In genomic region chr13:45466359-45466758, GRCh38 we compare ENCODE assay signal across 8 cellular contexts. TPM values are rescaled to one million over a fixed set of nuclear protein-coding genes. Genes with fewer than 3 reads are reported as not detected.
DNase-seq lines count a peak whose midpoint lies in the region; ATAC-seq and TF ChIP-seq lines count a peak whose summit lies in the region.

No MANE protein-coding gene starts in this region.

- no peak overlapping the region for H2AFZ ChIP-seq in HCT116 (ENCODE audit: low read depth, low read length, poor library complexity, severe bottlenecking)

- peaks cover 64% of the 10 kb centered on the region for H3K79me2 ChIP-seq in HCT116 (ENCODE audit: insufficient read depth, low read length)

- H3K27me3 ChIP-seq in A673 (replicated peaks; ENCODE audit: insufficient read depth, low read depth, low read length, poor library complexity): no peaks in the 10 kb centered on the region
- H3K27me3 ChIP-seq in HCT116 (ENCODE audit: insufficient read depth, low read length): no peaks in the 10 kb centered on the region
- no peaks in the 10 kb centered on the region for H3K27me3 ChIP-seq in adipocyte (replicated peaks; ENCODE audit: control insufficient read depth, insufficient read depth, low read length)

- H3K9me3 ChIP-seq in A673 (ENCODE audit: low read depth, low read length, poor library complexity, severe bottlenecking) (no peaks in the 10 kb centered on the region), HCT116 (ENCODE audit: control insufficient read depth in 1 of 2, insufficient read depth in 1 of 2, low read depth in 1 of 2, low read length in 2 of 2) (no peaks in the 10 kb centered on the region), adipocyte (ENCODE audit: control insufficient read depth, low read length) (no peaks in the 10 kb centered on the region), mesodermal cell (ENCODE audit: control insufficient read depth, low read length) (no peaks in the 10 kb centered on the region)

- H3K4me1 ChIP-seq in A673 (ENCODE audit: insufficient read depth, low read length, poor library complexity, severe bottlenecking) (peaks cover 27% of the 10 kb centered on the region), HCT116 (ENCODE audit: control insufficient read depth in 1 of 2, insufficient read depth in 2 of 2, low read length in 2 of 2) (peaks cover 10 to 13% of the 10 kb centered on the region in 2 experiments), adipocyte (ENCODE audit: control insufficient read depth, insufficient read depth, low read length) (peaks cover 30% of the 10 kb centered on the region), mesodermal cell (ENCODE audit: control insufficient read depth, insufficient read depth, low read length, poor library complexity, severe bottlenecking) (peaks cover 3% of the 10 kb centered on the region)

- no peak for TF ChIP-seq RAD21 in HCT116 (IDR thresholded peaks at IDR 0.05; ENCODE audit: low read depth)

- H3K36me3 ChIP-seq in A673 (ENCODE audit: insufficient read depth, low read length, poor library complexity, severe bottlenecking) (no peaks in the 10 kb centered on the region), HCT116 (ENCODE audit: control insufficient read depth in 1 of 2, insufficient read depth in 2 of 2, low read length in 2 of 2) (no peaks in the 10 kb centered on the region), adipocyte (ENCODE audit: control insufficient read depth, insufficient read depth, low read length, severe bottlenecking) (no peaks in the 10 kb centered on the region), mesodermal cell (ENCODE audit: control insufficient read depth, insufficient read depth, low read length) (peaks cover 23% of the 10 kb centered on the region)

- H3K4me3 ChIP-seq in A673 (ENCODE audit: low read depth, low read length, poor library complexity, severe bottlenecking) (peak overlapping the region; percentile 80), HCT116 (replicated peaks in 1 of 2; ENCODE audit: low read depth in 1 of 2, low read length in 2 of 2) (peak overlapping the region in 1 of 2 experiments; percentile 97; a peak in 2 of 4 replicates), adipocyte (ENCODE audit: low read length) (peak overlapping the region; percentile 98), mesodermal cell (ENCODE audit: extremely low read depth, insufficient read depth, low read length, poor library complexity, severe bottlenecking) (peak overlapping the region; percentile 79)

- POLR2A ChIA-PET in A673 (lab: Charles Lee; ENCODE audit: low non-redundant PET): no interaction called here
- POLR2A ChIA-PET in HCT116 (lab: Charles Lee): no interaction called here

- H3K27ac ChIP-seq in A673 (ENCODE audit: low read depth, low read length, poor library complexity, severe bottlenecking) (no peak overlapping the region), HCT116 (ENCODE audit: low read depth, low read length) (no peak overlapping the region), mesodermal cell (ENCODE audit: low read depth, low read length, severe bottlenecking) (no peak overlapping the region), caudate nucleus (ENCODE audit: low read depth, low read length) (no peak overlapping the region)

- intact Hi-C loops in A673 (cut with micrococcal nuclease; ENCODE audit: unreplicated experiment) (no loop called here), HCT116 (cut with micrococcal nuclease) (no loop called here)

- BruUV-seq in A673 (replicated peaks; lab: Mats Ljungman, UMichigan): TSS peak; percentile 38
- no TSS peak for BruUV-seq in HCT116 (replicated peaks; lab: Mats Ljungman, UMichigan)

- TF ChIP-seq CTCF in A673 (conservative IDR thresholded peaks at IDR 0.05; ENCODE audit: low read depth, low read length) (no peak), HCT116 (IDR thresholded peaks at IDR 0.05 in 2 of 3, conservative IDR thresholded peaks at IDR 0.05 in 1 of 3; ENCODE audit: borderline replicate concordance in 1 of 3, insufficient read depth in 1 of 3, low read depth in 2 of 3, low read length in 2 of 3) (no peak)

- CTCF ChIA-PET in A673 (lab: Charles Lee): no interaction called here
- CTCF ChIA-PET in HCT116 (lab: Charles Lee): no interaction called here

- ATAC-seq in HCT116: no peak

- H3K9me2 ChIP-seq in HCT116 (ENCODE audit: insufficient read depth): no peaks in the 10 kb centered on the region

- TF ChIP-seq POLR2A in HCT116 (IDR thresholded peaks at IDR 0.05; ENCODE audit: borderline replicate concordance, extremely low read depth, insufficient read depth, insufficient read length): no peak

- H4K20me1 ChIP-seq in HCT116 (ENCODE audit: insufficient read depth): no peaks in the 10 kb centered on the region

- DNase-seq in A673 (ENCODE audit: low spot score): no peak
- no peak for DNase-seq in HCT116 (ENCODE audit: low read depth, low spot score)
- no peak for DNase-seq in adipocyte (ENCODE audit: low read depth)
- no peak for DNase-seq in GOT3 (lab: John Stamatoyannopoulos, UW)
- no peak for DNase-seq in caudate nucleus (lab: John Stamatoyannopoulos, UW)
- no peak for DNase-seq in NCI-H128 (lab: John Stamatoyannopoulos, UW; ENCODE audit: unreplicated experiment)
- no peak for DNase-seq in NK-92 treated with Interleukin-12 subunit alpha and Interleukin-12 subunit beta, amount 100 ng/mL, for 24 hours (lab: John Stamatoyannopoulos, UW)

- H3K9ac ChIP-seq in HCT116 (ENCODE audit: low read length) (no peak overlapping the region), adipocyte (ENCODE audit: low read length) (peak overlapping the region; percentile 98)

- 88% methylated on average over 1 of the region's 4 CpGs; no CpG with 5 or more reads in 1 of the 2 experiments for WGBS in mesodermal cell (ENCODE audit: insufficient coverage in 2 of 2), 2 experiments

- H3K4me2 ChIP-seq in HCT116 (ENCODE audit: low read length): peak overlapping the region; percentile 95

- RAD21 ChIA-PET in HCT116 (lab: Charles Lee; ENCODE audit: low non-redundant PET in 1 of 2, low total read pairs in 2 of 2, uncharacterized antibody in 2 of 2, unreplicated experiment in 2 of 2): no interaction called here

TF ChIP-seq in HCT116, 20 proteins besides CTCF, POLR2A, EP300 and RAD21 (continues in another document):
- no peak for TF ChIP-seq POLR2AphosphoS5 (IDR thresholded peaks at IDR 0.05; ENCODE audit: low read depth, low read length)
- TF ChIP-seq EZH2phosphoT487 (IDR thresholded peaks at IDR 0.05; ENCODE audit: borderline replicate concordance): no peak
- TF ChIP-seq EZH2 (IDR thresholded peaks at IDR 0.05): no peak
- no peak for TF ChIP-seq ZFX (IDR thresholded peaks at IDR 0.05)
- TF ChIP-seq TCF7L2 (IDR thresholded peaks at IDR 0.05; ENCODE audit: borderline replicate concordance, extremely low read depth, insufficient read depth, insufficient read length): no peak
- no peak for TF ChIP-seq JUND (IDR thresholded peaks at IDR 0.05)
- no peak for TF ChIP-seq FOSL1 (IDR thresholded peaks at IDR 0.05; ENCODE audit: low read depth)
- TF ChIP-seq SRF (IDR thresholded peaks at IDR 0.05; ENCODE audit: low read depth): no peak
- no peak for TF ChIP-seq REST (IDR thresholded peaks at IDR 0.05; ENCODE audit: low read depth)
- TF ChIP-seq YY1 (IDR thresholded peaks at IDR 0.05; ENCODE audit: extremely low read depth, insufficient replicate concordance, low read depth, low read length): no peak
- TF ChIP-seq ZBTB33 (IDR thresholded peaks at IDR 0.05; ENCODE audit: extremely low read depth, insufficient replicate concordance, low read length): no peak
- no peak for TF ChIP-seq EGR1 (IDR thresholded peaks at IDR 0.05; ENCODE audit: low read depth)

RNA-seq across cellular contexts. Expression of gene COG3, which starts 1.6 kb away (rescaled TPM):
- total RNA-seq in A673 (2021): 20.3 and 24.3 TPM in 2 replicates
- total RNA-seq in HCT116 (2021; ENCODE audit: unreplicated experiment): 17.6 TPM
- polyA plus RNA-seq in HCT116 (2012): 22.5 and 24.1 TPM in 2 replicates
- 23.1 TPM for polyA plus RNA-seq in mesodermal cell (2013, experiment 1 of 2)
- polyA plus RNA-seq in mesodermal cell (2013, experiment 2 of 2): 23.8 TPM

RNA-seq across cellular contexts. Expression of gene SLC25A30, which starts 48.2 kb away (rescaled TPM):
- total RNA-seq in A673 (2021) (23.3 and 26.0 TPM in 2 replicates), HCT116 (2021; ENCODE audit: unreplicated experiment) (29.2 TPM)
- polyA plus RNA-seq in HCT116 (2012): 18.9 and 19.8 TPM in 2 replicates
- 9.3 TPM for polyA plus RNA-seq in mesodermal cell (2013, experiment 1 of 2)
- 13.0 TPM for polyA plus RNA-seq in mesodermal cell (2013, experiment 2 of 2)
